ENCODE assay signal across 17 cellular contexts in the genomic region with DNA sequence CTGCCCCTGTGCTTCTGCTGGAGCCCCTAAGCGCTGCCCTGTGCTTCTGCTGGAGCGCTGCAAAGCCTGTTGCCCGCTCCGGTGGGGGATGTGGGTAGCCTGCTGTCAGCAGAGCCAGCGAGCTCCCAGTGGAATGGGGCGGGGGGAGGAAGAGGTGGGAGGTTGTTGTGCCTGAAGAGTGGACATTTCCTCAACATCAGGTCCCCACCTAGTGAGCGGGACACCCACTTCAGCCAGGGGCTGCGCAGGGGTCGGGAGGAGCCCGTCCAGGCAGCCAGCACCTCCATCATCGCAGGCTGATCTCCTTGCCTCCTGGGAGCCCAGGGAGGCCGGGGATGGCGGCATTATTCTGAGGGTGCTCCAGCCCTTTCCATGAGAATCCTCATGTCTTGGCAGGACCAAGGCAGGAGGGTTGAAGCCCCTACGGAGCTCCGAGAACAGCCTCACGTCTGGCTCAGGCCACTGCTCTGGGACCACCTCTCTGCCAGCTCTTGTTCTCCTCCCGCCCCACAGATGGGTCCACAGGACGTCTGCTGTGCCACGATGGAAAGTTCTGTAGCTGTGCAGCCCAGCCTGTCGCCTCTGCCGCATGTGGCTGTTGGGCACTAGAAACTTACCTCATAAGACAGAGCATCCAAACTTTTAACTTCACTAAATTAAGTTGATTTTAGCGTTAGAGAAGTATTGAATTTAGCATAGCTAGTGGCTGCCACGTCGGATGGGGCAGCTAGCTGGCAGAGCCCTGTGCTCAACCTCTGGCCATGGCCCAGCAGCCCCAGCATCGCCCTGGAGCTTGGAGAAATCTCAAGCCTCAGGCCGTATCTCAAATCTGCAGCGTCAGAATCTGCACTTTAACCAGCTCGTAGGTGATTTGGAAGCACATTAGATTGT. TPM values are rescaled to one million over a fixed set of nuclear protein-coding genes. Genes with fewer than 3 reads are reported as not detected.
A peak's percentile ranks its signal among the peaks of the same experiment; 100 is the strongest.
DNase-seq lines count a peak whose midpoint lies in the region; ATAC-seq, FAIRE-seq and TF ChIP-seq lines count a peak whose summit lies in the region.
"Had no signal": no experiment of that assay in that cellular context is flagged by ENCODE, and none has a peak within 500 bp of the region (broad histone marks: within the 10 kb centered on the region; RNA-seq: fewer than 3 reads in every experiment).

No MANE protein-coding gene starts in this region.

- H3K27ac Mint-ChIP-seq in neural crest cell (ENCODE audit: unreplicated experiment), result peak overlapping the region; percentile 95
- peak overlapping the region; percentile 59 for H3K27ac Mint-ChIP-seq in type B pancreatic cell
- no peak overlapping the region for H3K27ac Mint-ChIP-seq in CD14-positive monocyte
- H3K27ac Mint-ChIP-seq: GM23338 had no signal

- no peaks in the 10 kb centered on the region for H3K9me1 ChIP-seq in K562 (ENCODE audit: control insufficient read depth, insufficient read depth, low read length)

- peaks cover 4% of the 10 kb centered on the region; the same call in 1 of the 2 replicates for H3K9me3 ChIP-seq in OCI-LY3 (ENCODE audit: insufficient read depth, low read length)
- no peaks in the 10 kb centered on the region for H3K9me3 ChIP-seq in K562 (replicated peaks; ENCODE audit: control insufficient read depth, insufficient read depth, low read depth, low read length)

- no peaks in the 10 kb centered on the region for H3K27me3 ChIP-seq in OCI-LY3 (ENCODE audit: low read depth, low read length)
- peaks cover 40 to 58% of the 10 kb centered on the region in 2 experiments for H3K27me3 ChIP-seq in K562 (ENCODE audit: control insufficient read depth in 2 of 2, insufficient read depth in 2 of 2, low read length in 2 of 2)

- WGBS in K562 (ENCODE audit: insufficient coverage, low coverage, missing lambda C conversion rate), result 5% methylated on average over 27 of the region's 28 CpGs

- intact Hi-C loops in K562 (cut with micrococcal nuclease), result no loop called here
- intact Hi-C loops in CD14-positive monocyte (cut with micrococcal nuclease), result no loop called here

- no peaks in the 10 kb centered on the region for H3K27me3 Mint-ChIP-seq in neural crest cell (ENCODE audit: low read depth)
- H3K27me3 Mint-ChIP-seq in type B pancreatic cell, result peaks cover under 1% of the 10 kb centered on the region
- peaks cover 10 to 30% (median 24%) of the 10 kb centered on the region in 3 donors for H3K27me3 Mint-ChIP-seq in CD14-positive monocyte (ENCODE audit: low read depth in 3 of 3)
- H3K27me3 Mint-ChIP-seq: CD4-positive, alpha-beta memory T cell had no signal

- no peak overlapping the region for H2AFZ ChIP-seq in OCI-LY3 (ENCODE audit: low read depth, low read length)
- no peak overlapping the region for H2AFZ ChIP-seq in K562 (ENCODE audit: low read depth, low read length)

- H3K4me1 Mint-ChIP-seq in neural crest cell (peaks cover 59% of the 10 kb centered on the region), type B pancreatic cell (ENCODE audit: unreplicated experiment) (peaks cover 41% of the 10 kb centered on the region), CD14-positive monocyte (peaks cover 7% of the 10 kb centered on the region)

- CTCF ChIA-PET in K562 (lab: Yijun Ruan, JAX; ENCODE audit: low intra/inter-chr PET ratio), result no interaction called here

- in situ Hi-C loops in K562 (cut with MboI), result loop anchor here (10.0 to 25.0 kb wide), 3 partner anchors 161 to 1544 kb away; no protein-coding TSS in a partner anchor

- H3K4me3 ChIP-seq in OCI-LY3 (ENCODE audit: low read length), result no peak overlapping the region
- no peak overlapping the region for H3K4me3 ChIP-seq in K562
- H3K4me3 ChIP-seq: GM23338 had no signal

- no peak for FAIRE-seq in K562 (lab: Jason Lieb, UNC)
- FAIRE-seq: GM19239 had no signal

- H3K4me2 ChIP-seq in OCI-LY3 (ENCODE audit: low read length) (no peak overlapping the region), K562 (ENCODE audit: insufficient read depth, low read length) (no peak overlapping the region)
- H3K4me2 ChIP-seq: GM23338 had no signal

- H3K36me3 ChIP-seq in OCI-LY3 (replicated peaks; ENCODE audit: low read depth, low read length) (no peaks in the 10 kb centered on the region), K562 (ENCODE audit: control insufficient read depth, insufficient read depth, low read length) (no peaks in the 10 kb centered on the region)

- H3K9me3 Mint-ChIP-seq in neural crest cell (peaks cover 3% of the 10 kb centered on the region), type B pancreatic cell (peaks cover 8% of the 10 kb centered on the region), CD14-positive monocyte (peaks cover 0 to 12% (median 0%) of the 10 kb centered on the region in 7 donors)

- H3K79me2 ChIP-seq in OCI-LY3 (ENCODE audit: low read length), result no peaks in the 10 kb centered on the region
- H3K79me2 ChIP-seq in K562 (ENCODE audit: control insufficient read depth, insufficient read depth, low read length), result no peaks in the 10 kb centered on the region

- TF ChIP-seq EP300 in K562 (IDR thresholded peaks at IDR 0.05; ENCODE audit: low read length), result no peak

- H3K4me1 ChIP-seq in OCI-LY3 (ENCODE audit: low read length) (peaks cover 75% of the 10 kb centered on the region), K562 (replicated peaks in 1 of 2; ENCODE audit: control insufficient read depth in 2 of 2, insufficient read depth in 2 of 2, low read length in 2 of 2) (peaks cover 0 to 16% of the 10 kb centered on the region in 2 experiments; a peak in 3 of 5 replicates)

- H3K27ac ChIP-seq in OCI-LY3 (ENCODE audit: low read length) (peak overlapping the region; percentile 98; the same call in 1 of the 2 replicates), K562 (ENCODE audit: extremely low read depth, low read depth, low read length) (no peak overlapping the region)

- no peaks in the 10 kb centered on the region for H4K20me1 ChIP-seq in OCI-LY3 (ENCODE audit: insufficient read depth, low read length)
- H4K20me1 ChIP-seq in K562 (replicated peaks; ENCODE audit: control insufficient read depth, insufficient read depth, low read length), result peaks cover 4% of the 10 kb centered on the region; the same call in 1 of the 2 replicates

- TF ChIP-seq POLR2A in K562 (conservative IDR thresholded peaks at IDR 0.05), result no peak

- no peaks in the 10 kb centered on the region for H3K36me3 Mint-ChIP-seq in neural crest cell (ENCODE audit: low read depth)
- H3K36me3 Mint-ChIP-seq in type B pancreatic cell, result no peaks in the 10 kb centered on the region
- no peaks in the 10 kb centered on the region for H3K36me3 Mint-ChIP-seq in CD14-positive monocyte
- H3K36me3 Mint-ChIP-seq: CD4-positive, alpha-beta memory T cell had no signal

- H3K4me3 Mint-ChIP-seq in neural crest cell, result peak overlapping the region; percentile 41
- H3K4me3 Mint-ChIP-seq in type B pancreatic cell, result no peak overlapping the region
- H3K4me3 Mint-ChIP-seq in CD14-positive monocyte, result no peak overlapping the region
- H3K4me3 Mint-ChIP-seq: GM23338 had no signal

- TF ChIP-seq CTCF in OCI-LY3 (IDR thresholded peaks at IDR 0.05; ENCODE audit: low read depth, low read length) (no peak), K562 (IDR thresholded peaks at IDR 0.05 in 2 of 3, conservative IDR thresholded peaks at IDR 0.05 in 1 of 3; ENCODE audit: insufficient read depth in 2 of 3, low read depth in 1 of 3, low read length in 3 of 3) (no peak), neural crest cell (conservative IDR thresholded peaks at IDR 0.05) (no peak), type B pancreatic cell (conservative IDR thresholded peaks at IDR 0.05) (no peak), CD14-positive monocyte (IDR thresholded peaks at IDR 0.05) (no peak)

- H3K9ac ChIP-seq in OCI-LY3 (ENCODE audit: low read length) (no peak overlapping the region), K562 (ENCODE audit: insufficient read depth in 1 of 2, low read depth in 2 of 2, low read length in 2 of 2) (no peak overlapping the region)

- no peak for TF ChIP-seq RAD21 in K562 (CRISPR knock-in tag; conservative IDR thresholded peaks at IDR 0.05 in 1 of 2, IDR thresholded peaks at IDR 0.05 in 1 of 2)

- no peak for DNase-seq in K562 (ENCODE audit: extremely low read depth in 1 of 4, low spot score in 3 of 4)
- no peak for DNase-seq in neural crest cell (ENCODE audit: low read depth, low spot score)
- DNase-seq in type B pancreatic cell (ENCODE audit: extremely low spot score, unreplicated experiment), result no peak
- DNase-seq in CD14-positive monocyte (ENCODE audit: low spot score), result no peak
- no peak for DNase-seq in activated CD4-positive, CD25-positive, alpha-beta regulatory T cell (lab: John Stamatoyannopoulos, UW)
- no peak for DNase-seq in amniotic stem cell (lab: John Stamatoyannopoulos, UW)
- DNase-seq: CD4-positive, alpha-beta memory T cell; GF-D8; KBM-7; NCI-H1694 treated with DMSO at 0.1 percent for 48 hours; NCI-H748 treated with DMSO at 0.1 percent for 48 hours; NK-92 treated with Interleukin-12 subunit alpha and Interleukin-12 subunit beta, amount 100 ng/mL, for 24 hours; RPMI8226; SIG-M5 had no signal

- POLR2A ChIA-PET in K562 (lab: Yijun Ruan, JAX), result interaction anchor here (0.5 to 1.0 kb wide), 4 partner anchors 100 to 820 kb away, joined by 3 to 5 read pairs (median 4); no protein-coding TSS in a partner anchor

- BruUV-seq in K562 (replicated peaks; lab: Mats Ljungman, UMichigan), result no TSS peak

- ATAC-seq in K562, result no peak

RNA-seq across cellular contexts. Expression of gene ALLC, which starts 1.9 kb away (rescaled TPM):
- total RNA-seq in K562 (2011; cell fraction: chromatin; rRNA removed; ENCODE audit: low replicate concordance), result not detected in 2 replicates
- not detected in 2 replicates for total RNA-seq in K562 (2011; cell fraction: nucleolus; rRNA removed)
- total RNA-seq in K562 (2011; cell fraction: nucleoplasm; rRNA removed), result not detected in 2 replicates
- total RNA-seq in K562 (2014; rRNA removed) (not detected in 2 replicates), K562 (2014; rRNA removed; fragmentation: Illumina TruSeq; extraction: Trizol) (not detected in 2 replicates), K562 (2015; rRNA removed; fragmentation: Illumina TruSeq; extraction: Trizol) (not detected in 2 replicates), K562 (2021) (not detected in 2 replicates), neural crest cell (not detected in 2 replicates), type B pancreatic cell (ENCODE audit: low replicate concordance) (not detected in 2 replicates)
- polyA plus RNA-seq in K562 (2011; rRNA removed) (not detected in 2 replicates), K562 (2014; fragmentation: Illumina TruSeq; extraction: Trizol) (not detected in 2 replicates), K562 (2014; fragmentation: Nextera tagmentation; extraction: Ambion mirVana) (not detected), K562 (2014; rRNA removed) (not detected in 2 replicates), CD14-positive monocyte (not detected)
- not detected in 2 replicates for polyA plus RNA-seq in K562 (2011; cell fraction: cytosol; rRNA removed)
- not detected in 2 replicates for polyA plus RNA-seq in K562 (2011; cell fraction: nucleus; rRNA removed)
- not detected in 2 replicates for polyA plus RNA-seq in K562 (2012)
- not detected in 2 replicates for polyA minus RNA-seq in K562 (2011; rRNA and poly(A)+ RNA removed)
- not detected in 2 replicates for polyA minus RNA-seq in K562 (2011; cell fraction: cytosol; rRNA and poly(A)+ RNA removed)
- not detected in 2 replicates for polyA minus RNA-seq in K562 (2011; cell fraction: nucleus; rRNA and poly(A)+ RNA removed)
- total RNA-seq: CD4-positive, alpha-beta memory T cell; GM23338 had no signal
- polyA plus RNA-seq: CD4-positive, alpha-beta memory T cell; GM23338 had no signal

RNA-seq across cellular contexts. Expression of gene DCDC2C, which starts 47.3 kb away (rescaled TPM):
- not detected in 2 replicates for total RNA-seq in K562 (2011; cell fraction: chromatin; rRNA removed; ENCODE audit: low replicate concordance)
- not detected in 2 replicates for total RNA-seq in K562 (2011; cell fraction: nucleolus; rRNA removed)
- total RNA-seq in K562 (2011; cell fraction: nucleoplasm; rRNA removed), result not detected in 2 replicates
- total RNA-seq in K562 (2014; rRNA removed) (not detected in 2 replicates), K562 (2014; rRNA removed; fragmentation: Illumina TruSeq; extraction: Trizol) (not detected in 2 replicates), K562 (2015; rRNA removed; fragmentation: Illumina TruSeq; extraction: Trizol) (not detected in 2 replicates), K562 (2021) (not detected in 2 replicates), neural crest cell (not detected in 2 replicates), type B pancreatic cell (ENCODE audit: low replicate concordance) (not detected in 2 replicates)
- polyA plus RNA-seq in K562 (2011; rRNA removed) (not detected in 2 replicates), K562 (2014; fragmentation: Illumina TruSeq; extraction: Trizol) (not detected in 2 replicates), K562 (2014; fragmentation: Nextera tagmentation; extraction: Ambion mirVana) (not detected), K562 (2014; rRNA removed) (not detected in 2 replicates), CD14-positive monocyte (not detected)
- polyA plus RNA-seq in K562 (2011; cell fraction: cytosol; rRNA removed), result not detected in 2 replicates
- polyA plus RNA-seq in K562 (2011; cell fraction: nucleus; rRNA removed), result not detected in 2 replicates
- polyA plus RNA-seq in K562 (2012), result not detected in 2 replicates
- not detected in 2 replicates for polyA minus RNA-seq in K562 (2011; rRNA and poly(A)+ RNA removed)
- polyA minus RNA-seq in K562 (2011; cell fraction: cytosol; rRNA and poly(A)+ RNA removed), result not detected in 2 replicates
- polyA minus RNA-seq in K562 (2011; cell fraction: nucleus; rRNA and poly(A)+ RNA removed), result not detected in 2 replicates
- total RNA-seq: CD4-positive, alpha-beta memory T cell; GM23338 had no signal
- polyA plus RNA-seq: CD4-positive, alpha-beta memory T cell had no signal

Comparison
In these comparisons a context has a peak if more than half of its experiments do, and no peak if none do; other contexts are left out.
1. H3K27ac Mint-ChIP-seq: peak in neural crest cell (single experiment) and type B pancreatic cell (single experiment); none in CD14-positive monocyte (0 of 7).